ENCODE assay signal across 9 cellular contexts in the genomic region with DNA sequence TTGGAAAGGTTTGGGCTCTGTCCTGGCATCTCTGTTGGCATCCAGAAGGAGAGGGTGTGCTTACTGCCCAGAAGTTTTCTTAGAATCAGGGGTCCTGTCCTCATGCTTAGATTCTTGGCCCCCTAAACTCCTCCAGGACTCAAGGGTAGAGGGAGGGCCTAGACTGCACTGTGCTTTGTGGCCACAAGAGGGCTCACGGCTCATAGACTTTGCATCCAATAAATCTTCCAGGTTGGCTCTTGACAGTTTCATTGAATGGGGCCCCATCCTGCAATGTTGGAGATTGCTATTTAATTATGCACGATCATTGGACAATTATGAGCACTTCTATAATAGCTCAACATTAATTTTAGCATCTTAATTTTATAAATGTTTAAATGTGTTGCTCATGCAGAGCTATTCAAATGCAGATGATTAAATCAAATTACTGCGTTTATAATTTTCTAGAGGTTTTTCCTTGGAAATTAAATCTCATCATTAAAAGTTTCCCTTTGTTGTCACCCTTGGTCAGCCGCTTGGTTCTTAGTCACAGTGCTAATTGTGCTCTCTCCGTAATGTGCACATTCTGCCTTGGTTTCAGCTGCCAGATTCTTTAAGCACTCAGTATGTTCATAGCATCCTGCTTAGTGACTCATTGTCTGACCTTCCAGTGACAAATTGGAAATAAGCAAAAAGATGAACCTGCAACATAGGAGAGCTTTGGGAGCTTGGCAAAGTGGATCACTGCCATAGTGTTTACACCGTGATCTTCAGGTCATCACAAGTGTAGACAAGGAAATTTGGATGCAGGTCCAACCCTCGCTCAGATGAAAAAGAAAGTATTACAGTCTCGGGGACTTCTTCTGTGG. TPM values are rescaled to one million over a fixed set of nuclear protein-coding genes. Genes with fewer than 3 reads are reported as not detected.
DNase-seq lines count a peak whose midpoint lies in the region; ATAC-seq, FAIRE-seq and TF ChIP-seq lines count a peak whose summit lies in the region.
"Had no signal": no experiment of that assay in that cellular context is flagged by ENCODE, and none has a peak within 500 bp of the region (broad histone marks: within the 10 kb centered on the region; RNA-seq: fewer than 3 reads in every experiment).

No MANE protein-coding gene starts in this region.

- H3K27ac ChIP-seq in PC-9 (no peak overlapping the region), coronary artery (no peak overlapping the region), mesenchymal stem cell (ENCODE audit: low read length, poor library complexity, severe bottlenecking) (no peak overlapping the region)

- no peak overlapping the region for H3K18ac ChIP-seq in mesenchymal stem cell (ENCODE audit: low read depth in 1 of 2, low read length in 2 of 2)

- H3K36me3 ChIP-seq in PC-9 (ENCODE audit: low read depth) (no peaks in the 10 kb centered on the region), mesenchymal stem cell (ENCODE audit: control insufficient read depth in 1 of 2, insufficient read depth in 2 of 2, low read depth in 1 of 2, low read length in 2 of 2) (no peaks in the 10 kb centered on the region)

- H4K91ac ChIP-seq in mesenchymal stem cell (ENCODE audit: low read length): no peak overlapping the region

- 62% methylated on average over 6 of the region's 8 CpGs for WGBS in mesenchymal stem cell

- TF ChIP-seq CTCF in PC-9 (conservative IDR thresholded peaks at IDR 0.05): peak; percentile 66
- TF ChIP-seq CTCF in coronary artery (IDR thresholded peaks at IDR 0.05): peak; percentile 23

- in situ Hi-C loops in G401 (cut with HindIII; ENCODE audit: low sequenced_read_pairs): no loop called here

- peak; percentile 51 for ATAC-seq in HG03103 (IDR thresholded peaks at IDR 0.05; ENCODE audit: low read depth, unreplicated experiment)

- DNase-seq in AG08395 (ENCODE audit: low spot score): peak; percentile 67
- peak; percentile 78 for DNase-seq in G401 (ENCODE audit: low spot score)
- DNase-seq in PC-9: peak in 1 of 2 experiments; percentile 1
- no peak for DNase-seq in coronary artery (ENCODE audit: low spot score)
- DNase-seq in mesenchymal stem cell: peak; percentile 81
- peak; percentile 62 for DNase-seq in urothelium cell line (ENCODE audit: low spot score)
- DNase-seq in NCI-H2029 treated with DMSO at 0.1 percent for 48 hours (lab: John Stamatoyannopoulos, UW): no peak

- no peaks in the 10 kb centered on the region for H3K79me2 ChIP-seq in PC-9 (ENCODE audit: low read depth)

- no peaks in the 10 kb centered on the region for H3F3A ChIP-seq in PC-9 (ENCODE audit: insufficient read depth, low read depth)

- no peak overlapping the region for H3K23ac ChIP-seq in mesenchymal stem cell (ENCODE audit: low read length in 2 of 2)

- no peaks in the 10 kb centered on the region for H3K79me1 ChIP-seq in mesenchymal stem cell (replicated peaks; ENCODE audit: low read length, poor library complexity, severe bottlenecking)

- BruUV-seq in PC-9 (replicated peaks; lab: Mats Ljungman, UMichigan): no TSS peak

- no peak overlapping the region for H3K4me2 ChIP-seq in PC-9
- no peak overlapping the region for H3K4me2 ChIP-seq in mesenchymal stem cell (ENCODE audit: low read length, poor library complexity, severe bottlenecking)

- H4K20me1 ChIP-seq in PC-9 (ENCODE audit: insufficient read depth): no peaks in the 10 kb centered on the region

- intact Hi-C loops in PC-9 (cut with micrococcal nuclease; ENCODE audit: unreplicated experiment): loop anchor here (10.0 kb wide), 1 partner anchor 1311 kb away; no protein-coding TSS in a partner anchor

- H3K9ac ChIP-seq in mesenchymal stem cell (ENCODE audit: low read length): no peak overlapping the region

- H2AFZ ChIP-seq in PC-9: no peak overlapping the region
- no peak overlapping the region for H2AFZ ChIP-seq in mesenchymal stem cell (ENCODE audit: low read depth, low read length)

- CTCF ChIA-PET in PC-9 (lab: Charles Lee): no interaction called here

- H2BK15ac ChIP-seq in mesenchymal stem cell (ENCODE audit: low read depth, poor library complexity, severe bottlenecking): no peak overlapping the region

- no peak overlapping the region for H2BK12ac ChIP-seq in mesenchymal stem cell (ENCODE audit: low read length in 2 of 2)

- no peak for FAIRE-seq in urothelium cell line (lab: Jason Lieb, UNC)

- H3K27me3 ChIP-seq in PC-9 (ENCODE audit: insufficient read depth, low read depth) (no peaks in the 10 kb centered on the region), mesenchymal stem cell (ENCODE audit: control insufficient read depth in 1 of 2, insufficient read depth in 1 of 2, low read length in 2 of 2) (peaks cover 0 to 3% of the 10 kb centered on the region in 2 experiments)

- no peak overlapping the region for H2BK120ac ChIP-seq in mesenchymal stem cell (ENCODE audit: low read depth, low read length)

- no peak overlapping the region for H3K4ac ChIP-seq in mesenchymal stem cell (ENCODE audit: low read depth in 1 of 2, low read length in 2 of 2)

- H3K4me3 ChIP-seq in PC-9 (no peak overlapping the region), coronary artery (no peak overlapping the region), mesenchymal stem cell (ENCODE audit: insufficient read depth in 1 of 2, low read depth in 1 of 2, low read length in 2 of 2) (no peak overlapping the region)

- no peaks in the 10 kb centered on the region for H3K4me1 ChIP-seq in PC-9 (replicated peaks; ENCODE audit: insufficient read depth)
- H3K4me1 ChIP-seq in mesenchymal stem cell (ENCODE audit: control insufficient read depth, insufficient read depth, low read depth, low read length): peaks cover 2% of the 10 kb centered on the region

- POLR2A ChIA-PET in PC-9 (lab: Charles Lee; ENCODE audit: unreplicated experiment): no interaction called here

- no peaks in the 10 kb centered on the region for H3K9me2 ChIP-seq in PC-9 (ENCODE audit: insufficient read depth)

- no peak overlapping the region for H2AK5ac ChIP-seq in mesenchymal stem cell (ENCODE audit: low read length, severe bottlenecking)

- H4K8ac ChIP-seq in mesenchymal stem cell (ENCODE audit: low read length): no peak overlapping the region

- no peak overlapping the region for H3K14ac ChIP-seq in mesenchymal stem cell (ENCODE audit: low read length in 2 of 2)

- H2BK5ac ChIP-seq in mesenchymal stem cell (ENCODE audit: low read depth, low read length, poor library complexity, severe bottlenecking): no peak overlapping the region

- H3K9me3 ChIP-seq in PC-9 (ENCODE audit: insufficient read depth, low read depth) (no peaks in the 10 kb centered on the region), mesenchymal stem cell (ENCODE audit: control insufficient read depth, low read length) (no peaks in the 10 kb centered on the region)

RNA-seq across cellular contexts. Expression of a gene that starts 33.5 kb away (rescaled TPM):
- total RNA-seq in G401 (2014; rRNA removed; shearing (Covaris generic)): not detected in 2 replicates
- total RNA-seq in PC-9 (2021): not detected in 2 replicates
- polyA plus RNA-seq in mesenchymal stem cell (2013, experiment 1 of 2): 10.2 TPM
- polyA plus RNA-seq in mesenchymal stem cell (2013, experiment 2 of 2): 10.0 TPM
- total RNA-seq: mononuclear cell had no signal

Comparison
In these comparisons a context has a peak if more than half of its experiments do, and no peak if none do; other contexts are left out.
1. DNase-seq: peak in AG08395 (single experiment), G401 (single experiment), mesenchymal stem cell (single experiment) and urothelium cell line (single experiment); none in coronary artery (single experiment) and NCI-H2029 treated with DMSO at 0.1 percent for 48 hours (single experiment).